In genomic region chr22:23714596-23715588, GRCh38 we compare ENCODE assay signal across 1 cellular context.
TF ChIP-seq lines count a peak whose summit lies in the region.

No MANE protein-coding gene starts in this region.

TF ChIP-seq in K562, 482 proteins besides CTCF, POLR2A, EP300 and RAD21:
- TF ChIP-seq MEIS2 (IDR thresholded peaks at IDR 0.05; ENCODE audit: partially characterized antibody) (peak; percentile 15), HNRNPH1 (optimal IDR thresholded peaks at IDR 0.05; ENCODE audit: low read depth, low read length) (no peak), CBFA2T2 (conservative IDR thresholded peaks at IDR 0.05) (peak; percentile 50; the same call in 1 of the 2 replicates), CHAMP1 (IDR thresholded peaks at IDR 0.05) (no peak), ZNF740 (CRISPR knock-in tag; IDR thresholded peaks at IDR 0.05) (0 out of 2 replicates have a peak, but pooled peaks have one; percentile 21), ZNF740 (tag; IDR thresholded peaks at IDR 0.05) (no peak), TCF3 (CRISPR knock-in tag; IDR thresholded peaks at IDR 0.05) (peak; percentile 41; the same call in 1 of the 2 replicates), ZNF589 (CRISPR knock-in tag; IDR thresholded peaks at IDR 0.05; ENCODE audit: low read depth) (no peak), MAX (CRISPR knock-in tag; IDR thresholded peaks at IDR 0.05) (peak; percentile 60), TAL1 (IDR thresholded peaks at IDR 0.05) (peak; percentile 28; the same call in 1 of the 2 replicates), ZBTB33 (CRISPR knock-in tag; IDR thresholded peaks at IDR 0.05) (peak; percentile 25; the same call in 1 of the 2 replicates), CBFA2T3 (IDR thresholded peaks at IDR 0.05) (peak; percentile 72), ZNF695 (CRISPR knock-in tag; IDR thresholded peaks at IDR 0.05) (no peak), HIVEP1 (CRISPR knock-in tag; IDR thresholded peaks at IDR 0.05) (no peak), KDM4B (IDR thresholded peaks at IDR 0.05; ENCODE audit: borderline replicate concordance in 2 of 2, low read depth in 1 of 2) (no peak), NKRF (IDR thresholded peaks at IDR 0.05; ENCODE audit: borderline replicate concordance) (no peak), U2AF2 (optimal IDR thresholded peaks at IDR 0.05; ENCODE audit: low read depth, low read length) (no peak)
